Comparison of ENCODE assay signal across 1 cellular context in the genomic region with DNA sequence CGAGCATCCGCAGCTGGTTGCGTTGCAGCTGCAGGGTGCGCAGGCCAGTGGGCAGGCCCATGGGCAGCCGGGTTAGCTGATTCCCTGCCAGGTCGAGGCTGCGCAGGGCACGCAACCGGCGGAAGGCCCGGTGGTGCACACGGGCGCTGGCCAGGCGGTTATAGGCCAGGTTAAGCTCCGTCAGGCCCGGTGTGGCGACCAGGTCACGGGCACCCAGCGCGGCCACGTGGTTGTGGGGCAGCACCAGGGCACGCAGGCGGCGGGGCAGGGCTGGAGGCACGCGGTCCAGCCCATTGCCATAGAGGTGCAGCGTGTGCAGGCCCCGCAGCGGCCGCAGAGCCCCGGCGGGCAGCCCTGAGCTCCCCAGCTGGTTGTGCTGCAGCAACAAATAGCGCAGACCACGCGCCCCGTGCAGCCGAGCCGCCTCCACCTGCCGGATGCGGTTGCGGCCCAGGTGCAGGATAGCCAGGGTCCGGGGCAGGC.
TF ChIP-seq lines count a peak whose summit lies in the region.

No MANE protein-coding gene starts in this region.

TF ChIP-seq in K562, 482 proteins besides CTCF, POLR2A, EP300 and RAD21:
- TF ChIP-seq POLR2G (IDR thresholded peaks at IDR 0.05; ENCODE audit: low read depth, low read length) (peak; percentile 65), RBFOX2 (IDR thresholded peaks at IDR 0.05; ENCODE audit: low read depth, low read length) (0 out of 2 replicates have a peak, but pooled peaks have one; percentile 12)
- TF ChIP-seq, protein P1, sequence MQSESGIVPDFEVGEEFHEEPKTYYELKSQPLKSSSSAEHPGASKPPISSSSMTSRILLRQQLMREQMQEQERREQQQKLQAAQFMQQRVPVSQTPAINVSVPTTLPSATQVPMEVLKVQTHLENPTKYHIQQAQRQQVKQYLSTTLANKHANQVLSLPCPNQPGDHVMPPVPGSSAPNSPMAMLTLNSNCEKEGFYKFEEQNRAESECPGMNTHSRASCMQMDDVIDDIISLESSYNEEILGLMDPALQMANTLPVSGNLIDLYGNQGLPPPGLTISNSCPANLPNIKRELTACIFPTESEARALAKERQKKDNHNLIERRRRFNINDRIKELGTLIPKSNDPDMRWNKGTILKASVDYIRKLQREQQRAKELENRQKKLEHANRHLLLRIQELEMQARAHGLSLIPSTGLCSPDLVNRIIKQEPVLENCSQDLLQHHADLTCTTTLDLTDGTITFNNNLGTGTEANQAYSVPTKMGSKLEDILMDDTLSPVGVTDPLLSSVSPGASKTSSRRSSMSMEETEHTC (IDR thresholded peaks at IDR 0.05): no peak
- TF ChIP-seq, protein P2, sequence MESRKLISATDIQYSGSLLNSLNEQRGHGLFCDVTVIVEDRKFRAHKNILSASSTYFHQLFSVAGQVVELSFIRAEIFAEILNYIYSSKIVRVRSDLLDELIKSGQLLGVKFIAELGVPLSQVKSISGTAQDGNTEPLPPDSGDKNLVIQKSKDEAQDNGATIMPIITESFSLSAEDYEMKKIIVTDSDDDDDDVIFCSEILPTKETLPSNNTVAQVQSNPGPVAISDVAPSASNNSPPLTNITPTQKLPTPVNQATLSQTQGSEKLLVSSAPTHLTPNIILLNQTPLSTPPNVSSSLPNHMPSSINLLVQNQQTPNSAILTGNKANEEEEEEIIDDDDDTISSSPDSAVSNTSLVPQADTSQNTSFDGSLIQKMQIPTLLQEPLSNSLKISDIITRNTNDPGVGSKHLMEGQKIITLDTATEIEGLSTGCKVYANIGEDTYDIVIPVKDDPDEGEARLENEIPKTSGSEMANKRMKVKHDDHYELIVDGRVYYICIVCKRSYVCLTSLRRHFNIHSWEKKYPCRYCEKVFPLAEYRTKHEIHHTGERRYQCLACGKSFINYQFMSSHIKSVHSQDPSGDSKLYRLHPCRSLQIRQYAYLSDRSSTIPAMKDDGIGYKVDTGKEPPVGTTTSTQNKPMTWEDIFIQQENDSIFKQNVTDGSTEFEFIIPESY (CRISPR knock-in tag; IDR thresholded peaks at IDR 0.05): peak; percentile 84
